ENCODE assay signal across 2 cellular contexts in the genomic region with DNA sequence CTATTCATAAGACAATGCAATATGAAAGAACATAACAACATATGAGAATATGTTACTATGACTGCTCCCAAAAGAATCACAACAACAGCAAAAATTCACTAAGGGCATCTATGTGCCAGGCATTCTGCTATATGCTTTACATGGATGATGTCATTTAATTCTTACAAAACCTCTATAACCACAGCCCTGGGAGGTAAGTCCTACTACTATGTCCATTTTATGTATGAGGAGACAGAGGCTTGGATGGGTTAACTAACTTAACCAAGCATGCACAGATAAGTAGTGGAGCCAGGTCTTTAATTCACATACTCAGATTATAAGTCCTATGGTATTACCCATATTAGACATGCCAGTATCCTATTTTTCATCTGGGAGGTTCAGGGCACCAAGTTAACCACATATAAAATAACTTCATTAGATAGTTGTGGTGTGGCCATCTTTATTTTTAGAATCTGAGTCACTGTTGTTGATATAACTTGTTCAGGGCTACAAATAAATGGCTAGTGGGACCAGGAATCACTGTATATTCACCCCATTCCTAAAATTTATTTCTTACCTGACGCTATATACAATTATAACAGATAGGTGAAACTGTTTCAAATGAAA.
TF ChIP-seq lines count a peak whose summit lies in the region.

No MANE protein-coding gene starts in this region.

TF ChIP-seq in IMR-90, 13 proteins besides CTCF, POLR2A, EP300 and RAD21:
- no peak for TF ChIP-seq CHD1 (IDR thresholded peaks at IDR 0.05; ENCODE audit: low read depth, low read length)
- no peak for TF ChIP-seq NFE2L2 (IDR thresholded peaks at IDR 0.05; ENCODE audit: low read depth, low read length)

TF ChIP-seq in GM12878, 131 proteins besides CTCF, POLR2A, EP300 and RAD21:
- TF ChIP-seq RUNX3 (IDR thresholded peaks at IDR 0.05; ENCODE audit: low read length) (0 out of 2 replicates have a peak, but pooled peaks have one; percentile 19), BRCA1 (IDR thresholded peaks at IDR 0.05; ENCODE audit: low read depth, low read length) (no peak)
